1 cellular context compared by ENCODE assay signal in genomic region chr3:73848173-73848751, GRCh38.
TF ChIP-seq lines count a peak whose summit lies in the region.

No MANE protein-coding gene starts in this region.

TF ChIP-seq in H1, 55 proteins besides CTCF, POLR2A, EP300 and RAD21 (continued from another document):
- no peak for TF ChIP-seq FOSL1 (IDR thresholded peaks at IDR 0.05; ENCODE audit: insufficient read depth, low read depth, low read length)
